In the genomic region with DNA sequence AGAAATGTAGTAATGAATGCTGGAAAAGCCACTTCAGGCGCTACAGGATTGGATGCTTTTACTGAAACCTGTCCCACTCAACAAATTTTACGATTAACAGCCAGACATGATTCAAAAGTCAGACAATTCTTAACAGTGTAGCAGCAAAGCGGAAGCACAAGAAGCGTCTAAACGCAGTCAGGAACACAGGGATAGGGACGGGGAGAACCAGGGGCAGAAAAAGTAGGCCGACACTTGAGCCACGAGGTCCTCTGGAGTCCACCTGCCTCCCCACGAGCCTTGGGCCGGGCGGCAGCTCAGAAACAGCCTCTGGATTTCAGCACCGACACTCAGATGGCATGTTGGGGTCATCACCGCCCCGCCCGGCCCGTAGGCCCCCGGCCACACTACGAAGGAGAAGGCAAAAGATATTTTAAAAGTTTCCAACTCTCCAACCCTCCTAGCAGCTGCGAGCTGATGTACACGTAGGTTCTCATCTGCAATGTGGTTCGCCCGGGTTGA, we compare ENCODE assay signal across 8 cellular contexts. TPM values are rescaled to one million over a fixed set of nuclear protein-coding genes. Genes with fewer than 3 reads are reported as not detected.
A peak's percentile ranks its signal among the peaks of the same experiment; 100 is the strongest.
DNase-seq lines count a peak whose midpoint lies in the region; ATAC-seq and TF ChIP-seq lines count a peak whose summit lies in the region.

No MANE protein-coding gene starts in this region.

- intact Hi-C loops in lower leg skin (cut with DNase I; ENCODE audit: low total_unique reads) (no loop called here), thyroid gland (cut with DNase I) (no loop called here)

- no peaks in the 10 kb centered on the region for H3K27me3 Mint-ChIP-seq in activated T-cell treated with anti-CD3 and anti-CD28 coated beads, Interleukin-2, amount 50 U/mL, for 4 hours (ENCODE audit: low read depth)

- no peak for ATAC-seq in activated T-cell treated with anti-CD3 and anti-CD28 coated beads, Interleukin-2, amount 50 U/mL, for 4 hours
- ATAC-seq in GM21737 (IDR thresholded peaks at IDR 0.05; ENCODE audit: unreplicated experiment) (no peak), GM18907 (IDR thresholded peaks at IDR 0.05; ENCODE audit: unreplicated experiment) (no peak), GM19463 (IDR thresholded peaks at IDR 0.05; ENCODE audit: unreplicated experiment) (no peak)

- in situ Hi-C loops in astrocyte of the cerebellum (cut with HindIII; ENCODE audit: low sequenced_read_pairs) = no loop called here

- TF ChIP-seq CTCF in astrocyte of the cerebellum (IDR thresholded peaks at IDR 0.05; ENCODE audit: low read depth, low read length, missing control alignments) = no peak
- TF ChIP-seq CTCF in lower leg skin (IDR thresholded peaks at IDR 0.05) = no peak
- TF ChIP-seq CTCF in thyroid gland (IDR thresholded peaks at IDR 0.05) = no peak

- H3K4me1 ChIP-seq in thyroid gland = peaks cover 25 to 36% of the 10 kb centered on the region in 2 donors

- no peaks in the 10 kb centered on the region for H3K9me3 ChIP-seq in thyroid gland

- 0 to 2% methylated on average over 13 to 22 of the region's 22 CpGs for WGBS in lower leg skin, 2 donors
- WGBS in thyroid gland, 2 donors = 4 to 6% methylated on average over 14 to 19 of the region's 22 CpGs

- H3K4me3 ChIP-seq in astrocyte of the cerebellum (ENCODE audit: low read depth, low read length) (peak overlapping the region; percentile 88), lower leg skin (ENCODE audit: low read depth, poor library complexity, severe bottlenecking) (peak overlapping the region; percentile 77), thyroid gland (replicated peaks in 1 of 3) (peak overlapping the region; percentile 42 to 67 (median 59))

- H3K4me3 Mint-ChIP-seq in activated T-cell treated with anti-CD3 and anti-CD28 coated beads, Interleukin-2, amount 50 U/mL, for 4 hours = peak overlapping the region; percentile 99

- H3K27me3 ChIP-seq in thyroid gland = no peaks in the 10 kb centered on the region

- peak overlapping the region; percentile 80 to 95 (median 93) for H3K27ac ChIP-seq in thyroid gland

- no peak for DNase-seq in activated T-cell treated with anti-CD3 and anti-CD28 coated beads, Interleukin-2, amount 50 U/mL, for 4 hours
- DNase-seq in activated T-cell treated with anti-CD3 and anti-CD28 coated beads for 4 hours = no peak
- no peak for DNase-seq in astrocyte of the cerebellum (ENCODE audit: low read depth)
- DNase-seq in lower leg skin (ENCODE audit: low spot score in 2 of 2) = no peak
- DNase-seq in thyroid gland = no peak

- peaks cover 41 to 42% of the 10 kb centered on the region in 2 donors for H3K36me3 ChIP-seq in thyroid gland

- peaks cover 43% of the 10 kb centered on the region for H3K36me3 Mint-ChIP-seq in activated T-cell treated with anti-CD3 and anti-CD28 coated beads, Interleukin-2, amount 50 U/mL, for 4 hours (ENCODE audit: insufficient read depth)

- no peaks in the 10 kb centered on the region for H3K9me3 Mint-ChIP-seq in activated T-cell treated with anti-CD3 and anti-CD28 coated beads, Interleukin-2, amount 50 U/mL, for 4 hours

- peaks cover 56% of the 10 kb centered on the region for H3K4me1 Mint-ChIP-seq in activated T-cell treated with anti-CD3 and anti-CD28 coated beads, Interleukin-2, amount 50 U/mL, for 4 hours (ENCODE audit: low read depth)

- TF ChIP-seq POLR2A in lower leg skin (IDR thresholded peaks at IDR 0.05) = no peak
- no peak for TF ChIP-seq POLR2A in thyroid gland (IDR thresholded peaks at IDR 0.05)

RNA-seq across cellular contexts. Expression of gene RACK1, which starts 0.6 kb away (rescaled TPM):
- 1,000 to 10,000 TPM; 2,938 to 3,145 (median 2,972) TPM for total RNA-seq in activated T-cell treated with anti-CD3 and anti-CD28 coated beads, Interleukin-2, amount 50 U/mL, for 4 hours
- 1,000 to 10,000 TPM; 3,064 to 4,085 (median 3,503) TPM for total RNA-seq in lower leg skin
- total RNA-seq in thyroid gland = 1,000 to 10,000 TPM; 2,254 to 3,332 (median 2,569) TPM

RNA-seq across cellular contexts. Expression of gene TRIM52, which starts 17.9 kb away (rescaled TPM):
- 10 to 100 TPM; 11.4 to 12.5 (median 12.0) TPM for total RNA-seq in activated T-cell treated with anti-CD3 and anti-CD28 coated beads, Interleukin-2, amount 50 U/mL, for 4 hours
- total RNA-seq in lower leg skin (10 to 100 TPM in 2 of 4 donors, 1 to 10 TPM in 2; 5.2 to 13.2 (median 9.3) TPM), thyroid gland (10 to 100 TPM; 14.8 to 30.8 (median 23.8) TPM)

RNA-seq across cellular contexts. Expression of gene TRIM41, which starts 20.0 kb away (rescaled TPM):
- total RNA-seq in activated T-cell treated with anti-CD3 and anti-CD28 coated beads, Interleukin-2, amount 50 U/mL, for 4 hours = 10 to 100 TPM; 37.6 to 39.5 (median 38.3) TPM
- 10 to 100 TPM; 14.7 to 19.8 (median 18.0) TPM for total RNA-seq in lower leg skin
- total RNA-seq in thyroid gland = 10 to 100 TPM; 18.8 to 31.1 (median 22.8) TPM

RNA-seq across cellular contexts. Expression of gene TRIM7, which starts 38.1 kb away (rescaled TPM):
- 1 to 10 TPM in 1 of 3 donors, under 1 TPM in 2; 0.18 to 2.1 (median 0.99) TPM for total RNA-seq in activated T-cell treated with anti-CD3 and anti-CD28 coated beads, Interleukin-2, amount 50 U/mL, for 4 hours
- total RNA-seq in lower leg skin (100 to 1,000 TPM in 2 of 4 donors, 10 to 100 TPM in 2; 77.2 to 144 (median 89.8) TPM), thyroid gland (10 to 100 TPM; 12.3 to 14.2 (median 13.0) TPM)
